ENCODE assay signal across 9 cellular contexts in the genomic region with DNA sequence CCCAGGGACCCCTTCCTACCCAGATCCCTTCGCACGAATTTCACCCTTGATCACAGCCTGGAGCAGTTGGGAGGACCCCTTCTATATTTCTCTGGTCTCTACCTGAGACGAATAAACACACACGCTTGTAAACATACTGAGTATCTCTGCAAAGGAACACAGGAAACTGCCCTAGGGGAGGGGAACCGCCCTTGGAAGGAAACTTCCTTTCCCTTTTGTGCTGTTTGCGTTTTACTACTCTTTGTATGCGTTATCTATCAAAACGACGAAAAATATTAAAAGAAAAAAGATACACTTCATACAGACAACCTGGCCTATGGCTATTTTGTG. TPM values are rescaled to one million over a fixed set of nuclear protein-coding genes. Genes with fewer than 3 reads are reported as not detected.
A peak's percentile ranks its signal among the peaks of the same experiment; 100 is the strongest.
DNase-seq lines count a peak whose midpoint lies in the region; ATAC-seq, FAIRE-seq and TF ChIP-seq lines count a peak whose summit lies in the region.
"Had no signal": no experiment of that assay in that cellular context is flagged by ENCODE, and none has a peak within 500 bp of the region (broad histone marks: within the 10 kb centered on the region; RNA-seq: fewer than 3 reads in every experiment).

No MANE protein-coding gene starts in this region.

- peak overlapping the region; percentile 89 for H3K27ac ChIP-seq in Panc1 (ENCODE audit: low read length)
- peak overlapping the region; percentile 89 for H3K27ac ChIP-seq in neural cell (ENCODE audit: low read length)

- DNase-seq in Panc1 (ENCODE audit: low read depth, low spot score) (no peak), epithelial cell of esophagus (ENCODE audit: low read depth) (peak; percentile 62), GM12892 (ENCODE audit: insufficient read length) (no peak), LoVo (ENCODE audit: low spot score) (no peak)

- no TSS peak for BruUV-seq in Panc1 (replicated peaks; lab: Mats Ljungman, UMichigan)

- no peaks in the 10 kb centered on the region for H3K4me1 ChIP-seq in Panc1 (ENCODE audit: control insufficient read depth, insufficient read depth, low read length)

- H3F3A ChIP-seq in neural cell (ENCODE audit: insufficient read depth, low read length, poor library complexity, severe bottlenecking) = no peaks in the 10 kb centered on the region

- peak overlapping the region; percentile 71 for H3K4me2 ChIP-seq in neural cell (ENCODE audit: low read length)

- CTCF ChIA-PET in Panc1 (lab: Charles Lee) = interaction anchor here (0.7 kb wide), 1 partner anchor 45 kb away, joined by 7 read pairs; no protein-coding TSS in a partner anchor

- TF ChIP-seq POLR2A in GM12892 (IDR thresholded peaks at IDR 0.05; ENCODE audit: low read depth, low read length) = no peak

- no peak for TF ChIP-seq EP300 in neural cell (conservative IDR thresholded peaks at IDR 0.05; ENCODE audit: poor library complexity, severe bottlenecking)

- no peaks in the 10 kb centered on the region for H4K20me1 ChIP-seq in neural cell (ENCODE audit: insufficient read depth)

- TF ChIP-seq CTCF in GM12875 (IDR thresholded peaks at IDR 0.05; ENCODE audit: borderline replicate concordance, insufficient read depth, low read depth, low read length) (no peak), Panc1 (IDR thresholded peaks at IDR 0.05) (no peak), epithelial cell of esophagus (IDR thresholded peaks at IDR 0.05; ENCODE audit: insufficient read depth, low read depth, low read length, missing control alignments) (no peak), neural cell (IDR thresholded peaks at IDR 0.05; ENCODE audit: poor library complexity, severe bottlenecking) (no peak)

- H2AFZ ChIP-seq in neural cell (ENCODE audit: low read depth, low read length) = peak overlapping the region; percentile 72

- H3K9me2 ChIP-seq in neural cell (ENCODE audit: insufficient read depth, low read length) = no peaks in the 10 kb centered on the region

- in situ Hi-C loops in Panc1 (cut with HindIII; ENCODE audit: low pct_unique_long_range_greater_than_20kb, low sequenced_read_pairs) = no loop called here

- H3K36me3 ChIP-seq in Panc1 (ENCODE audit: control insufficient read depth, insufficient read depth, low read length) = no peaks in the 10 kb centered on the region; the same call in 1 of the 2 replicates
- no peaks in the 10 kb centered on the region for H3K36me3 ChIP-seq in neural cell (ENCODE audit: insufficient read depth, low read length)

- H3K79me2 ChIP-seq in neural cell (replicated peaks; ENCODE audit: insufficient read depth, low read length) = peaks cover 29% of the 10 kb centered on the region

- peak overlapping the region; percentile 94 for H3K9ac ChIP-seq in neural cell (ENCODE audit: low read length)

- POLR2A ChIA-PET in Panc1 (lab: Charles Lee) = interaction anchor here (0.9 kb wide), 1 partner anchor 15 kb away, joined by 10 read pairs; no protein-coding TSS in a partner anchor

- intact Hi-C loops in Panc1 (cut with micrococcal nuclease; ENCODE audit: unreplicated experiment) = no loop called here

- no peak for ATAC-seq in Panc1
- ATAC-seq in GM18868 (IDR thresholded peaks at IDR 0.05; ENCODE audit: unreplicated experiment) = no peak
- no peak for ATAC-seq in HG03045 (IDR thresholded peaks at IDR 0.05; ENCODE audit: unreplicated experiment)

- FAIRE-seq in GM12892 (lab: Jason Lieb, UNC) = no peak

- H3K4me3 ChIP-seq in GM12875 (ENCODE audit: low read depth, low read length) = peak overlapping the region; percentile 85
- H3K4me3 ChIP-seq in Panc1 (ENCODE audit: low read depth in 2 of 2, low read length in 2 of 2) = peak overlapping the region; percentile 84 to 94
- H3K4me3 ChIP-seq in epithelial cell of esophagus (ENCODE audit: low read length) = peak overlapping the region; percentile 92
- H3K4me3 ChIP-seq in neural cell (ENCODE audit: low read length) = peak overlapping the region; percentile 95

- H3K27me3 ChIP-seq in Panc1 (ENCODE audit: control insufficient read depth, insufficient read depth, low read length) = no peaks in the 10 kb centered on the region
- no peaks in the 10 kb centered on the region for H3K27me3 ChIP-seq in neural cell (ENCODE audit: insufficient read depth, low read depth, low read length)

- H3K9me3 ChIP-seq in Panc1 (ENCODE audit: control insufficient read depth, insufficient read depth, low read depth, low read length) = no peaks in the 10 kb centered on the region
- H3K9me3 ChIP-seq in neural cell (ENCODE audit: low read length) = no peaks in the 10 kb centered on the region

- TF ChIP-seq RAD21 in neural cell (conservative IDR thresholded peaks at IDR 0.05) = no peak

TF ChIP-seq in neural cell, 6 proteins besides CTCF, POLR2A, EP300 and RAD21:
- TF ChIP-seq TAF1 (IDR thresholded peaks at IDR 0.05; ENCODE audit: low read depth) (no peak), POLR2AphosphoS5 (IDR thresholded peaks at IDR 0.05) (no peak), EZH2 (IDR thresholded peaks at IDR 0.05; ENCODE audit: borderline replicate concordance, insufficient read depth, low read length, poor library complexity, severe bottlenecking) (no peak), SMC3 (conservative IDR thresholded peaks at IDR 0.05; ENCODE audit: poor library complexity) (no peak), MXI1 (conservative IDR thresholded peaks at IDR 0.05; ENCODE audit: poor library complexity, severe bottlenecking) (no peak)
- TF ChIP-seq, protein P1, sequence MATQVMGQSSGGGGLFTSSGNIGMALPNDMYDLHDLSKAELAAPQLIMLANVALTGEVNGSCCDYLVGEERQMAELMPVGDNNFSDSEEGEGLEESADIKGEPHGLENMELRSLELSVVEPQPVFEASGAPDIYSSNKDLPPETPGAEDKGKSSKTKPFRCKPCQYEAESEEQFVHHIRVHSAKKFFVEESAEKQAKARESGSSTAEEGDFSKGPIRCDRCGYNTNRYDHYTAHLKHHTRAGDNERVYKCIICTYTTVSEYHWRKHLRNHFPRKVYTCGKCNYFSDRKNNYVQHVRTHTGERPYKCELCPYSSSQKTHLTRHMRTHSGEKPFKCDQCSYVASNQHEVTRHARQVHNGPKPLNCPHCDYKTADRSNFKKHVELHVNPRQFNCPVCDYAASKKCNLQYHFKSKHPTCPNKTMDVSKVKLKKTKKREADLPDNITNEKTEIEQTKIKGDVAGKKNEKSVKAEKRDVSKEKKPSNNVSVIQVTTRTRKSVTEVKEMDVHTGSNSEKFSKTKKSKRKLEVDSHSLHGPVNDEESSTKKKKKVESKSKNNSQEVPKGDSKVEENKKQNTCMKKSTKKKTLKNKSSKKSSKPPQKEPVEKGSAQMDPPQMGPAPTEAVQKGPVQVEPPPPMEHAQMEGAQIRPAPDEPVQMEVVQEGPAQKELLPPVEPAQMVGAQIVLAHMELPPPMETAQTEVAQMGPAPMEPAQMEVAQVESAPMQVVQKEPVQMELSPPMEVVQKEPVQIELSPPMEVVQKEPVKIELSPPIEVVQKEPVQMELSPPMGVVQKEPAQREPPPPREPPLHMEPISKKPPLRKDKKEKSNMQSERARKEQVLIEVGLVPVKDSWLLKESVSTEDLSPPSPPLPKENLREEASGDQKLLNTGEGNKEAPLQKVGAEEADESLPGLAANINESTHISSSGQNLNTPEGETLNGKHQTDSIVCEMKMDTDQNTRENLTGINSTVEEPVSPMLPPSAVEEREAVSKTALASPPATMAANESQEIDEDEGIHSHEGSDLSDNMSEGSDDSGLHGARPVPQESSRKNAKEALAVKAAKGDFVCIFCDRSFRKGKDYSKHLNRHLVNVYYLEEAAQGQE (IDR thresholded peaks at IDR 0.05; ENCODE audit: borderline replicate concordance) = no peak

RNA-seq across cellular contexts. Expression of gene NECAP2, which starts 0.8 kb away (rescaled TPM):
- 56.8 TPM for total RNA-seq in Panc1 (2021; ENCODE audit: unreplicated experiment)
- polyA plus RNA-seq in Panc1 (2012; ENCODE audit: insufficient read length) = 73.4 TPM
- polyA plus RNA-seq in neural cell = 69.3 and 80.2 TPM in 2 replicates
- 18.6 and 27.5 TPM in 2 replicates for polyA minus RNA-seq in neural cell
- polyA plus RNA-seq in GM12892 (2012; ENCODE audit: missing spikeins) = 86.2 TPM

RNA-seq across cellular contexts. Expression of gene SPATA21, which starts 4.1 kb away (rescaled TPM):
- total RNA-seq in Panc1 (2021; ENCODE audit: unreplicated experiment) = not detected
- polyA plus RNA-seq in Panc1 (2012; ENCODE audit: insufficient read length) = not detected
- 0.15 and 0.68 TPM in 2 replicates for polyA plus RNA-seq in neural cell
- not detected in 2 replicates for polyA minus RNA-seq in neural cell
- polyA plus RNA-seq in GM12892 (2012; ENCODE audit: missing spikeins) = 0.61 TPM
- total RNA-seq: temporal lobe had no signal
